In genomic region chr14:46480817-46481216, GRCh38 we compare ENCODE assay signal across 24 cellular contexts.
"Had no signal": no experiment of that assay in that cellular context is flagged by ENCODE, and none has a peak within 500 bp of the region (broad histone marks: within the 10 kb centered on the region; RNA-seq: fewer than 3 reads in every experiment).

No MANE protein-coding gene starts in this region.

- ATAC-seq: gastrocnemius medialis; heart right ventricle; left cardiac atrium; left ventricle myocardium superior; psoas muscle; sciatic nerve; stimulated activated memory B cell treated with anti-CD40 and anti-IgM and Interleukin-4, amounts not matched to agents 10 μg/mL and 1 μg/mL and 100 μg/mL, for 72 hours had no signal

- H3K36me3 ChIP-seq: esophagus muscularis mucosa, gastrocnemius medialis, heart right ventricle, spleen, tibial artery, upper lobe of left lung, vagina had no signal

- H3K9me3 ChIP-seq: gastrocnemius medialis, psoas muscle, upper lobe of left lung, vagina had no signal

- FAIRE-seq: endometrium, kidney had no signal

- H3K27ac ChIP-seq: dorsolateral prefrontal cortex, esophagus muscularis mucosa, gastrocnemius medialis, heart right ventricle, psoas muscle, spleen, tibial artery, upper lobe of left lung, vagina had no signal

- DNase-seq: cortex of kidney; dorsolateral prefrontal cortex; effector memory CD4-positive, alpha-beta T cell; gastrocnemius medialis; heart right ventricle; immature natural killer cell; kidney; left cardiac atrium; left ventricle myocardium superior; mesendoderm; naive B cell; psoas muscle; retina; spleen; stimulated activated CD4-positive, alpha-beta T cell treated with anti-CD3 and anti-CD28 coated beads, Interleukin-15, amount 100 ng/mL, for 24 hours; stimulated activated CD4-positive, alpha-beta T cell treated with anti-CD3 and anti-CD28 coated beads, Interleukin-1b, Interleukin-23, amount 100 ng/mL, for 48 hours; stimulated activated CD4-positive, alpha-beta T cell treated with anti-CD3 and anti-CD28 coated beads, Interleukin-4, amount 100 ng/mL, for 24 hours; tibial artery; upper lobe of left lung had no signal

- H3K4me1 ChIP-seq: esophagus muscularis mucosa, gastrocnemius medialis, heart right ventricle, psoas muscle, spleen, tibial artery, upper lobe of left lung, vagina had no signal

- H3K27me3 ChIP-seq: dorsolateral prefrontal cortex, esophagus muscularis mucosa, gastrocnemius medialis, heart right ventricle, spleen, tibial artery, upper lobe of left lung, vagina had no signal

- H3K4me3 ChIP-seq: dorsolateral prefrontal cortex, esophagus muscularis mucosa, gastrocnemius medialis, heart right ventricle, psoas muscle, spleen, tibial artery, upper lobe of left lung, vagina had no signal
